In the genomic region with DNA sequence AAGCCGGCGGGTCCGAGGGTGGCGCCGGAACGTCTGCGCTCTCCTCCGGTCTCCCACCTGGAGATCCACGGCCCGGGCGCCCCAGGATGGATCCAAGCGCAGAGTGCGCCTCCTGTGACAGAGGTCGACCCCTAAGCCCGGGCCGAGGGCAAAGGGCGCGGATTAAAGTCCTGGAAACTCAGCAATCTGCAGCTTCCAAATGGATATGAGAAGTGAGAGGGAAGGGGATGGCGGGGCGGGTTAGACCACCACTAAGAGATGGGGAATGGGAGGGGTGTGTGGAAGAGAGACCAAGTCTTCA, we compare ENCODE assay signal across 8 cellular contexts. TPM values are rescaled to one million over a fixed set of nuclear protein-coding genes. Genes with fewer than 3 reads are reported as not detected.
DNase-seq lines count a peak whose midpoint lies in the region; ATAC-seq, FAIRE-seq and TF ChIP-seq lines count a peak whose summit lies in the region.

No MANE protein-coding gene starts in this region.

- H3K9me1 ChIP-seq in K562 (ENCODE audit: control insufficient read depth, insufficient read depth, low read length): no peaks in the 10 kb centered on the region

- TF ChIP-seq POLR2A in K562 (conservative IDR thresholded peaks at IDR 0.05) (no peak), suprapubic skin (IDR thresholded peaks at IDR 0.05) (no peak)

- H3K4me1 ChIP-seq in SK-N-SH (ENCODE audit: control insufficient read depth in 1 of 2, insufficient read depth in 2 of 2, low read depth in 1 of 2, low read length in 1 of 2): peaks cover 0 to 25% of the 10 kb centered on the region in 2 experiments; a peak in 3 of 4 replicates
- peaks cover 5 to 32% of the 10 kb centered on the region in 2 experiments; a peak in 4 of 5 replicates for H3K4me1 ChIP-seq in K562 (replicated peaks in 1 of 2; ENCODE audit: control insufficient read depth in 2 of 2, insufficient read depth in 2 of 2, low read length in 2 of 2)
- H3K4me1 ChIP-seq in left lung: peaks cover 13 to 56% of the 10 kb centered on the region in 2 donors
- H3K4me1 ChIP-seq in suprapubic skin: peaks cover 49% of the 10 kb centered on the region

- DNase-seq in SK-N-SH (no peak), K562 (ENCODE audit: extremely low read depth in 1 of 4, low spot score in 3 of 4) (no peak), left lung (no peak), suprapubic skin (ENCODE audit: low spot score in 2 of 2) (peak in 1 of 2 donors; percentile 80), NCI-H82 treated with DMSO at 0.1 percent for 48 hours (lab: John Stamatoyannopoulos, UW; ENCODE audit: unreplicated experiment) (no peak), RCC 7860 (ENCODE audit: low spot score) (no peak), NCI-H69 (lab: John Stamatoyannopoulos, UW) (no peak)

- H2AFZ ChIP-seq in SK-N-SH (ENCODE audit: low read depth): peak overlapping the region; percentile 75
- peak overlapping the region; percentile 88 for H2AFZ ChIP-seq in K562 (ENCODE audit: low read depth, low read length)

- peaks cover 15% of the 10 kb centered on the region for H3F3A ChIP-seq in SK-N-SH (replicated peaks; ENCODE audit: insufficient read depth)

- H3K4me3 ChIP-seq in SK-N-SH (ENCODE audit: low read depth in 2 of 2, low read length in 1 of 2): peak overlapping the region; percentile 80 to 97
- H3K4me3 ChIP-seq in K562: peak overlapping the region; percentile 63
- H3K4me3 ChIP-seq in left lung: peak overlapping the region; percentile 90 to 92
- peak overlapping the region; percentile 56 for H3K4me3 ChIP-seq in suprapubic skin

- no peak for ATAC-seq in SK-N-SH treated with all-trans-retinoic acid at 6 μM for 48 hours
- no peak for ATAC-seq in K562
- peak; percentile 24 for ATAC-seq in left lung

- POLR2A ChIA-PET in SK-N-SH (lab: Yijun Ruan, JAX) (interaction anchor here (0.6 to 4.6 kb wide), 4 partner anchors 8 to 879 kb away, joined by 3 to 43 read pairs (median 4); partner anchors contain the start of genes PPIL6, SMPD2 and ZBTB24), K562 (lab: Yijun Ruan, JAX) (interaction anchor here (0.6 to 8.2 kb wide), 5 partner anchors 9 to 837 kb away, joined by 3 to 92 read pairs (median 4); partner anchors contain the start of genes PPIL6, SMPD2 and ZBTB24)

- FAIRE-seq in K562 (lab: Jason Lieb, UNC) (no peak), RCC 7860 (lab: Jason Lieb, UNC) (no peak)

- intact Hi-C loops in K562 (cut with micrococcal nuclease): no loop called here
- intact Hi-C loops in left lung (cut with DNase I): no loop called here

- in situ Hi-C loops in K562 (cut with MboI): no loop called here

- no peaks in the 10 kb centered on the region for H3K9me3 ChIP-seq in SK-N-SH
- H3K9me3 ChIP-seq in K562 (replicated peaks; ENCODE audit: control insufficient read depth, insufficient read depth, low read depth, low read length): no peaks in the 10 kb centered on the region
- no peaks in the 10 kb centered on the region for H3K9me3 ChIP-seq in left lung
- no peaks in the 10 kb centered on the region for H3K9me3 ChIP-seq in suprapubic skin

- TF ChIP-seq CTCF in SK-N-SH (IDR thresholded peaks at IDR 0.05) (no peak), K562 (IDR thresholded peaks at IDR 0.05 in 2 of 3, conservative IDR thresholded peaks at IDR 0.05 in 1 of 3; ENCODE audit: insufficient read depth in 2 of 3, low read depth in 1 of 3, low read length in 3 of 3) (no peak), left lung (IDR thresholded peaks at IDR 0.05) (no peak), suprapubic skin (IDR thresholded peaks at IDR 0.05) (no peak)

- H3K27me3 ChIP-seq in SK-N-SH (ENCODE audit: insufficient read depth): no peaks in the 10 kb centered on the region
- H3K27me3 ChIP-seq in K562 (ENCODE audit: control insufficient read depth in 2 of 2, insufficient read depth in 2 of 2, low read length in 2 of 2): no peaks in the 10 kb centered on the region
- no peaks in the 10 kb centered on the region for H3K27me3 ChIP-seq in left lung
- no peaks in the 10 kb centered on the region for H3K27me3 ChIP-seq in suprapubic skin

- H3K9me2 ChIP-seq in SK-N-SH: no peaks in the 10 kb centered on the region

- no TSS peak for BruUV-seq in K562 (replicated peaks; lab: Mats Ljungman, UMichigan)

- H3K79me2 ChIP-seq in SK-N-SH (ENCODE audit: insufficient read depth) (peaks cover 31% of the 10 kb centered on the region; the same call in 1 of the 2 replicates), K562 (ENCODE audit: control insufficient read depth, insufficient read depth, low read length) (no peaks in the 10 kb centered on the region)

- TF ChIP-seq EP300 in SK-N-SH (IDR thresholded peaks at IDR 0.05; ENCODE audit: borderline replicate concordance in 1 of 2, low read depth in 1 of 2, low read length in 1 of 2) (no peak), K562 (IDR thresholded peaks at IDR 0.05; ENCODE audit: low read length) (no peak), suprapubic skin (IDR thresholded peaks at IDR 0.05) (no peak)

- CTCF ChIA-PET in SK-N-SH (lab: Yijun Ruan, JAX) (interaction anchor here (1.1 to 5.9 kb wide), 5 partner anchors 13 to 268 kb away, joined by 5 to 47 read pairs (median 6); partner anchors contain the start of genes CD164, PPIL6, SMPD2 and ZBTB24), K562 (lab: Yijun Ruan, JAX; ENCODE audit: low intra/inter-chr PET ratio) (no interaction called here)

- H4K20me1 ChIP-seq in SK-N-SH (ENCODE audit: insufficient read depth) (no peaks in the 10 kb centered on the region), K562 (replicated peaks; ENCODE audit: control insufficient read depth, insufficient read depth, low read length) (no peaks in the 10 kb centered on the region)

- TF ChIP-seq RAD21 in SK-N-SH (IDR thresholded peaks at IDR 0.05; ENCODE audit: low read length) (no peak), K562 (CRISPR knock-in tag; conservative IDR thresholded peaks at IDR 0.05 in 1 of 2, IDR thresholded peaks at IDR 0.05 in 1 of 2) (no peak)

- peaks cover 10 to 14% of the 10 kb centered on the region in 2 experiments for H3K36me3 ChIP-seq in SK-N-SH (replicated peaks in 1 of 2; ENCODE audit: control insufficient read depth in 1 of 2, insufficient read depth in 2 of 2, low read length in 1 of 2)
- H3K36me3 ChIP-seq in K562 (ENCODE audit: control insufficient read depth, insufficient read depth, low read length): peaks cover 2% of the 10 kb centered on the region; the same call in 1 of the 3 replicates
- H3K36me3 ChIP-seq in left lung: peaks cover 0 to 23% of the 10 kb centered on the region in 2 donors
- peaks cover 13% of the 10 kb centered on the region for H3K36me3 ChIP-seq in suprapubic skin

- 37% methylated on average over 8 of the region's 20 CpGs for WGBS in SK-N-SH (ENCODE audit: low lambda C conversion rate)
- 26% methylated on average over 19 of the region's 20 CpGs for WGBS in K562 (ENCODE audit: insufficient coverage, low coverage, missing lambda C conversion rate)
- 31% methylated on average over 7 of the region's 20 CpGs for WGBS in suprapubic skin

- H3K4me2 ChIP-seq in SK-N-SH (peak overlapping the region; percentile 95), K562 (ENCODE audit: insufficient read depth, low read length) (peak overlapping the region; percentile 91)

- peak overlapping the region; percentile 27 to 85; a peak in 3 of 4 replicates for H3K27ac ChIP-seq in SK-N-SH (ENCODE audit: low read depth in 2 of 2, low read length in 1 of 2)
- peak overlapping the region; percentile 39; the same call in 2 of the 3 replicates for H3K27ac ChIP-seq in K562 (ENCODE audit: extremely low read depth, low read depth, low read length)
- H3K27ac ChIP-seq in left lung: peak overlapping the region; percentile 87 to 96
- H3K27ac ChIP-seq in suprapubic skin: peak overlapping the region; percentile 70

- H3K9ac ChIP-seq in SK-N-SH (peak overlapping the region; percentile 92), K562 (ENCODE audit: insufficient read depth in 1 of 2, low read depth in 2 of 2, low read length in 2 of 2) (peak overlapping the region; percentile 54 to 91; a peak in 3 of 4 replicates)

RNA-seq across cellular contexts. Expression of gene MICAL1, which starts 0.7 kb away (rescaled TPM):
- 45.6 and 56.3 TPM in 2 replicates for polyA plus RNA-seq in SK-N-SH (2012; rRNA removed)
- polyA plus RNA-seq in SK-N-SH (2012; cell fraction: cytosol; rRNA removed): 11.8 and 17.2 TPM in 2 replicates
- polyA plus RNA-seq in SK-N-SH (2012; cell fraction: nucleus; rRNA removed): 320 and 340 TPM in 2 replicates
- 67.8 and 124 TPM in 2 replicates for total RNA-seq in K562 (2011; cell fraction: chromatin; rRNA removed; ENCODE audit: low replicate concordance)
- total RNA-seq in K562 (2011; cell fraction: nucleolus; rRNA removed): 63.3 and 63.4 TPM in 2 replicates
- 56.3 and 70.8 TPM in 2 replicates for total RNA-seq in K562 (2011; cell fraction: nucleoplasm; rRNA removed)
- total RNA-seq in K562 (2014; rRNA removed): 7.0 and 10.5 TPM in 2 replicates
- 3.0 and 3.7 TPM in 2 replicates for total RNA-seq in K562 (2014; rRNA removed; fragmentation: Illumina TruSeq; extraction: Trizol)
- total RNA-seq in K562 (2015; rRNA removed; fragmentation: Illumina TruSeq; extraction: Trizol): 4.6 and 5.3 TPM in 2 replicates
- total RNA-seq in K562 (2021): 11.0 and 12.3 TPM in 2 replicates
- polyA plus RNA-seq in K562 (2011; rRNA removed): 11.5 and 11.6 TPM in 2 replicates
- 5.4 and 9.1 TPM in 2 replicates for polyA plus RNA-seq in K562 (2011; cell fraction: cytosol; rRNA removed)
- polyA plus RNA-seq in K562 (2011; cell fraction: nucleus; rRNA removed): 72.2 and 124 TPM in 2 replicates
- polyA plus RNA-seq in K562 (2012): 10.9 and 26.0 TPM in 2 replicates
- polyA plus RNA-seq in K562 (2014; fragmentation: Illumina TruSeq; extraction: Trizol): 8.4 and 9.0 TPM in 2 replicates
- under 1 TPM; 0.07 to 0.15 TPM for polyA plus RNA-seq in K562 (2014; fragmentation: Nextera tagmentation; extraction: Ambion mirVana)
- polyA plus RNA-seq in K562 (2014; rRNA removed): 11.5 and 15.2 TPM in 2 replicates
- polyA minus RNA-seq in K562 (2011; rRNA and poly(A)+ RNA removed): 3.5 and 4.8 TPM in 2 replicates
- 3.5 and 5.0 TPM in 2 replicates for polyA minus RNA-seq in K562 (2011; cell fraction: cytosol; rRNA and poly(A)+ RNA removed)
- polyA minus RNA-seq in K562 (2011; cell fraction: nucleus; rRNA and poly(A)+ RNA removed): 12.9 and 14.9 TPM in 2 replicates
- total RNA-seq in left lung: 10 to 100 TPM; 60.7 to 70.9 TPM
- 10 to 100 TPM; 22.0 to 45.9 (median 28.8) TPM for total RNA-seq in suprapubic skin

RNA-seq across cellular contexts. Expression of gene SMPD2, which starts 15.7 kb away (rescaled TPM):
- 9.7 and 11.4 TPM in 2 replicates for polyA plus RNA-seq in SK-N-SH (2012; rRNA removed)
- 4.7 and 6.8 TPM in 2 replicates for polyA plus RNA-seq in SK-N-SH (2012; cell fraction: cytosol; rRNA removed)
- 33.6 and 34.6 TPM in 2 replicates for polyA plus RNA-seq in SK-N-SH (2012; cell fraction: nucleus; rRNA removed)
- total RNA-seq in K562 (2011; cell fraction: chromatin; rRNA removed; ENCODE audit: low replicate concordance): 40.0 and 130 TPM in 2 replicates
- total RNA-seq in K562 (2011; cell fraction: nucleolus; rRNA removed): 68.9 and 90.7 TPM in 2 replicates
- 59.2 and 61.0 TPM in 2 replicates for total RNA-seq in K562 (2011; cell fraction: nucleoplasm; rRNA removed)
- total RNA-seq in K562 (2014; rRNA removed): 20.8 and 23.9 TPM in 2 replicates
- total RNA-seq in K562 (2014; rRNA removed; fragmentation: Illumina TruSeq; extraction: Trizol): 8.8 and 14.5 TPM in 2 replicates
- 16.8 and 18.1 TPM in 2 replicates for total RNA-seq in K562 (2015; rRNA removed; fragmentation: Illumina TruSeq; extraction: Trizol)
- 20.4 TPM in 2 replicates for total RNA-seq in K562 (2021)
- 14.8 and 18.3 TPM in 2 replicates for polyA plus RNA-seq in K562 (2011; rRNA removed)
- polyA plus RNA-seq in K562 (2011; cell fraction: cytosol; rRNA removed): 15.1 and 22.6 TPM in 2 replicates
- 61.2 and 64.9 TPM in 2 replicates for polyA plus RNA-seq in K562 (2011; cell fraction: nucleus; rRNA removed)
- polyA plus RNA-seq in K562 (2012): 14.3 and 17.2 TPM in 2 replicates
- 20.5 TPM in 2 replicates for polyA plus RNA-seq in K562 (2014; fragmentation: Illumina TruSeq; extraction: Trizol)
- polyA plus RNA-seq in K562 (2014; fragmentation: Nextera tagmentation; extraction: Ambion mirVana): 1 to 10 TPM in 1 of 2 experiments, under 1 TPM in 1; 0.13 to 1.2 TPM
- polyA plus RNA-seq in K562 (2014; rRNA removed): 19.3 and 21.8 TPM in 2 replicates
- polyA minus RNA-seq in K562 (2011; rRNA and poly(A)+ RNA removed): 25.8 and 28.5 TPM in 2 replicates
- 8.1 and 12.0 TPM in 2 replicates for polyA minus RNA-seq in K562 (2011; cell fraction: cytosol; rRNA and poly(A)+ RNA removed)
- polyA minus RNA-seq in K562 (2011; cell fraction: nucleus; rRNA and poly(A)+ RNA removed): 43.4 and 53.0 TPM in 2 replicates
- 10 to 100 TPM; 12.8 TPM for total RNA-seq in left lung
- total RNA-seq in suprapubic skin: 10 to 100 TPM; 21.8 to 34.5 (median 28.1) TPM

RNA-seq across cellular contexts. Expression of gene PPIL6, which starts 15.8 kb away (rescaled TPM):
- polyA plus RNA-seq in SK-N-SH (2012; rRNA removed) (1.1 and 1.9 TPM in 2 replicates), K562 (2011; rRNA removed) (0.36 and 1.1 TPM in 2 replicates), K562 (2014; fragmentation: Illumina TruSeq; extraction: Trizol) (0.35 and 0.49 TPM in 2 replicates), K562 (2014; fragmentation: Nextera tagmentation; extraction: Ambion mirVana) (under 1 TPM; 0.13 to 0.14 TPM), K562 (2014; rRNA removed) (0.03 and 1.5 TPM in 2 replicates)
- 1.8 and 3.6 TPM in 2 replicates for polyA plus RNA-seq in SK-N-SH (2012; cell fraction: cytosol; rRNA removed)
- polyA plus RNA-seq in SK-N-SH (2012; cell fraction: nucleus; rRNA removed): 0.26 and 0.46 TPM in 2 replicates
- 0.19 TPM in 1 of 2 replicates, not detected in the other for total RNA-seq in K562 (2011; cell fraction: chromatin; rRNA removed; ENCODE audit: low replicate concordance)
- total RNA-seq in K562 (2011; cell fraction: nucleolus; rRNA removed): not detected in 2 replicates
- 0.15 TPM in 1 of 2 replicates, not detected in the other for total RNA-seq in K562 (2011; cell fraction: nucleoplasm; rRNA removed)
- total RNA-seq in K562 (2014; rRNA removed) (0.33 TPM in 1 of 2 replicates, not detected in the other), K562 (2014; rRNA removed; fragmentation: Illumina TruSeq; extraction: Trizol) (0.64 and 0.98 TPM in 2 replicates), K562 (2015; rRNA removed; fragmentation: Illumina TruSeq; extraction: Trizol) (0.68 and 0.76 TPM in 2 replicates), K562 (2021) (0.47 and 0.87 TPM in 2 replicates), left lung (1 to 10 TPM; 4.5 to 8.4 TPM), suprapubic skin (1 to 10 TPM; 1.7 to 7.9 (median 3.2) TPM)
- 0.09 and 0.29 TPM in 2 replicates for polyA plus RNA-seq in K562 (2011; cell fraction: cytosol; rRNA removed)
- polyA plus RNA-seq in K562 (2011; cell fraction: nucleus; rRNA removed): 0.10 and 0.37 TPM in 2 replicates
- 0.72 and 2.6 TPM in 2 replicates for polyA plus RNA-seq in K562 (2012)
- 0.42 and 1.3 TPM in 2 replicates for polyA minus RNA-seq in K562 (2011; rRNA and poly(A)+ RNA removed)
- not detected in 2 replicates for polyA minus RNA-seq in K562 (2011; cell fraction: cytosol; rRNA and poly(A)+ RNA removed)
- polyA minus RNA-seq in K562 (2011; cell fraction: nucleus; rRNA and poly(A)+ RNA removed): 0.27 TPM in 1 of 2 replicates, not detected in the other

RNA-seq across cellular contexts. Expression of gene ZBTB24, which starts 26.8 kb away (rescaled TPM):
- 1.7 and 2.1 TPM in 2 replicates for polyA plus RNA-seq in SK-N-SH (2012; rRNA removed)
- polyA plus RNA-seq in SK-N-SH (2012; cell fraction: cytosol; rRNA removed): 1.7 and 2.0 TPM in 2 replicates
- polyA plus RNA-seq in SK-N-SH (2012; cell fraction: nucleus; rRNA removed): 1.7 and 2.7 TPM in 2 replicates
- 7.0 and 15.8 TPM in 2 replicates for total RNA-seq in K562 (2011; cell fraction: chromatin; rRNA removed; ENCODE audit: low replicate concordance)
- total RNA-seq in K562 (2011; cell fraction: nucleolus; rRNA removed): 5.2 and 5.5 TPM in 2 replicates
- total RNA-seq in K562 (2011; cell fraction: nucleoplasm; rRNA removed): 7.4 and 8.9 TPM in 2 replicates
- 8.3 and 9.3 TPM in 2 replicates for total RNA-seq in K562 (2014; rRNA removed)
- total RNA-seq in K562 (2014; rRNA removed; fragmentation: Illumina TruSeq; extraction: Trizol): 13.4 and 13.7 TPM in 2 replicates
- 15.8 and 16.7 TPM in 2 replicates for total RNA-seq in K562 (2015; rRNA removed; fragmentation: Illumina TruSeq; extraction: Trizol)
- 8.5 TPM in 2 replicates for total RNA-seq in K562 (2021)
- polyA plus RNA-seq in K562 (2011; rRNA removed): 3.8 and 4.3 TPM in 2 replicates
- polyA plus RNA-seq in K562 (2011; cell fraction: cytosol; rRNA removed): 2.6 and 3.1 TPM in 2 replicates
- 3.7 and 4.5 TPM in 2 replicates for polyA plus RNA-seq in K562 (2011; cell fraction: nucleus; rRNA removed)
- 5.4 and 5.5 TPM in 2 replicates for polyA plus RNA-seq in K562 (2012)
- 8.2 and 10.1 TPM in 2 replicates for polyA plus RNA-seq in K562 (2014; fragmentation: Illumina TruSeq; extraction: Trizol)
- polyA plus RNA-seq in K562 (2014; fragmentation: Nextera tagmentation; extraction: Ambion mirVana): 1 to 10 TPM; 2.0 to 2.5 TPM
- polyA plus RNA-seq in K562 (2014; rRNA removed): 5.3 TPM in 2 replicates
- polyA minus RNA-seq in K562 (2011; rRNA and poly(A)+ RNA removed): 7.6 and 7.9 TPM in 2 replicates
- 4.4 and 5.5 TPM in 2 replicates for polyA minus RNA-seq in K562 (2011; cell fraction: cytosol; rRNA and poly(A)+ RNA removed)
- polyA minus RNA-seq in K562 (2011; cell fraction: nucleus; rRNA and poly(A)+ RNA removed): 4.2 and 7.4 TPM in 2 replicates
- 1 to 10 TPM; 7.3 to 7.7 TPM for total RNA-seq in left lung
- total RNA-seq in suprapubic skin: 10 to 100 TPM in 3 of 4 donors, 1 to 10 TPM in 1; 8.1 to 11.6 (median 11.2) TPM

Comparison
In these comparisons a context has a peak if more than half of its experiments do, and no peak if none do; other contexts are left out.
1. H3K27ac ChIP-seq: peak in every context shown above with its lines; median percentile 92 in left lung; 70 in suprapubic skin; 56 in SK-N-SH; 39 in K562.